ENCODE assay signal across 8 cellular contexts in genomic region chr4:25172964-25173917, GRCh38. TPM values are rescaled to one million over a fixed set of nuclear protein-coding genes. Genes with fewer than 3 reads are reported as not detected.
DNase-seq lines count a peak whose midpoint lies in the region; ATAC-seq lines count a peak whose summit lies in the region.

No MANE protein-coding gene starts in this region.

- H3K27me3 ChIP-seq in muscle layer of duodenum (ENCODE audit: low read depth, low read length) = no peaks in the 10 kb centered on the region

- H3K4me3 ChIP-seq in muscle layer of duodenum (ENCODE audit: low read depth in 1 of 2, low read length in 2 of 2) = peak overlapping the region in 1 of 2 donors; percentile 14

- peaks cover 9 to 14% of the 10 kb centered on the region in 2 donors for H3K4me1 ChIP-seq in muscle layer of duodenum (ENCODE audit: control insufficient read depth in 1 of 2, insufficient read depth in 2 of 2, low read length in 2 of 2)

- H3K27ac ChIP-seq in muscle layer of duodenum (ENCODE audit: low read length) = peak overlapping the region; percentile 74

- ATAC-seq in GM21390 (IDR thresholded peaks at IDR 0.05; ENCODE audit: unreplicated experiment) = peak; percentile 84

- DNase-seq in AG08396 (ENCODE audit: low spot score) (peak; percentile 82), NCI-H226 (peak; percentile 94), dermis blood vessel endothelial cell (peak; percentile 93), ureter (ENCODE audit: low spot score) (no peak), OCI-M2 (lab: John Stamatoyannopoulos, UW; ENCODE audit: unreplicated experiment) (no peak), midbrain (lab: John Stamatoyannopoulos, UW) (no peak)

- H3K9me3 ChIP-seq in muscle layer of duodenum (ENCODE audit: control insufficient read depth in 1 of 2, low read length in 2 of 2) = no peaks in the 10 kb centered on the region

- H3K36me3 ChIP-seq in muscle layer of duodenum (ENCODE audit: control insufficient read depth in 1 of 2, insufficient read depth in 2 of 2, low read length in 2 of 2) = no peaks in the 10 kb centered on the region

RNA-seq across cellular contexts. Expression of gene SEPSECS, which starts 13.0 kb away (rescaled TPM):
- total RNA-seq in dermis blood vessel endothelial cell = 10.2 and 10.6 TPM in 2 replicates
- 10.8 TPM for total RNA-seq in ureter

Comparison
In these comparisons a context has a peak if more than half of its experiments do, and no peak if none do; other contexts are left out.
1. DNase-seq: peak in AG08396 (single experiment), NCI-H226 (single experiment) and dermis blood vessel endothelial cell (single experiment); none in ureter (single experiment), OCI-M2 (single experiment) and midbrain (single experiment).